In the genomic region with DNA sequence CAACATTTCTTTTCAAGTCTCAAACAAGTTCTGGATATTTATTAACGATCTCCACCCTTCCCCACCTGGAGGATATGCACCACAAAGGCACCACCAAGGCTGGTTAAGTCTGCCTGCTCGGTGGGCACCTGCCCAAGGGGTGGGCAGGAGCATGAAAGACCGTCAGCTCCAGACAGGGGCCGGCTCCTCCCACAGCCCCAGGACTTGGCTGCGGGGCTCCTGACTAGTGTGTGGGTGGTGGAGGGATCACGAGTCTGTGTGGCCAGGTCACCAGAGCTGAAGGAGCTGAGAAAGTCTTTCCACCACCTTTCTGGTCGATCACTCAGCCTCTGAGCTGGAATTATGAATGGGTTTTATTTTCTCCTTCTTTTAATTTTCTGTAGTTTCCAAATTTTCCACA, we compare ENCODE assay signal across 24 cellular contexts. TPM values are rescaled to one million over a fixed set of nuclear protein-coding genes. Genes with fewer than 3 reads are reported as not detected.
DNase-seq lines count a peak whose midpoint lies in the region; ATAC-seq and TF ChIP-seq lines count a peak whose summit lies in the region.
"Had no signal": no experiment of that assay in that cellular context is flagged by ENCODE, and none has a peak within 500 bp of the region (broad histone marks: within the 10 kb centered on the region; RNA-seq: fewer than 3 reads in every experiment).

No MANE protein-coding gene starts in this region.

- peaks cover 100% of the 10 kb centered on the region for H3K79me2 ChIP-seq in SK-N-SH (ENCODE audit: insufficient read depth)

- H3K36me3 Mint-ChIP-seq in activated CD4-positive, alpha-beta T cell treated with anti-CD3 and anti-CD28 coated beads, Interleukin-2, amount 10 ng/mL, durations not matched to agents 7 days and 5 days (ENCODE audit: low read depth), result peaks cover 14% of the 10 kb centered on the region
- peaks cover 6% of the 10 kb centered on the region for H3K36me3 Mint-ChIP-seq in osteocyte (ENCODE audit: unreplicated experiment)
- H3K36me3 Mint-ChIP-seq: natural killer cell treated with Interleukin-12 subunit alpha and Interleukin-12 subunit beta and Interleukin-15 and Interleukin-18, amount 100 ng/mL, for 72 hours had no signal

- CTCF ChIA-PET in activated CD4-positive, alpha-beta T cell treated with anti-CD3 and anti-CD28 coated beads, Interleukin-2, amount 10 ng/mL, durations not matched to agents 7 days and 5 days (lab: Charles Lee), result interaction anchor here (0.6 to 1.8 kb wide), 2 partner anchors 19 to 415 kb away, joined by 4 read pairs; no protein-coding TSS in a partner anchor
- CTCF ChIA-PET in SK-N-SH (lab: Yijun Ruan, JAX), result interaction anchor here (0.6 to 1.3 kb wide), 2 partner anchors 80 to 183 kb away, joined by 3 to 6 read pairs; no protein-coding TSS in a partner anchor

- DNase-seq in activated CD4-positive, alpha-beta T cell treated with anti-CD3 and anti-CD28 coated beads, Interleukin-2, amount 10 ng/mL, durations not matched to agents 7 days and 5 days, result no peak
- no peak for DNase-seq in activated CD4-positive, alpha-beta T cell treated with anti-CD3 and anti-CD28 coated beads, Interleukin-2, amount 50 U/mL, for 4 hours
- DNase-seq in amniotic epithelial cell (ENCODE audit: low read depth) (peak; percentile 20), fibroblast of villous mesenchyme (ENCODE audit: low read depth) (peak; percentile 56), testis (peak; percentile 80), osteocyte (ENCODE audit: extremely low spot score, unreplicated experiment) (no peak), SK-N-SH (no peak)
- DNase-seq: activated CD4-positive, alpha-beta T cell treated with anti-CD3 and anti-CD28 coated beads, Interleukin-2, amount 50 U/mL, for 48 hours; activated naive CD4-positive, alpha-beta T cell treated with Interleukin-2 at 50 U/mL for 16 hours; activated T-cell treated with anti-CD3 and anti-CD28 coated beads, Interleukin-2, amount 50 U/mL, for 1 hour; aorta; cerebellar nuclear complex; H7; MV-4-11; NCI-H2029 treated with DMSO at 0.1 percent for 48 hours; stimulated activated naive CD4-positive, alpha-beta T cell treated with Interleukin-2 at 50 U/mL for 16 hours; upper lobe of left lung had no signal

- H3K27ac ChIP-seq in testis (peak overlapping the region in 1 of 2 donors; percentile 59), SK-N-SH (ENCODE audit: low read depth in 2 of 2, low read length in 1 of 2) (no peak overlapping the region; a peak in 1 of 4 replicates)
- H3K27ac ChIP-seq: 22Rv1, upper lobe of left lung, VCaP had no signal

- no peak for ATAC-seq in GM19324 (IDR thresholded peaks at IDR 0.05; ENCODE audit: low FRiP score, unreplicated experiment)
- ATAC-seq: natural killer cell treated with Interleukin-12 subunit alpha and Interleukin-12 subunit beta and Interleukin-15 and Interleukin-18, amount 100 ng/mL, for 72 hours had no signal

- H3K9me3 ChIP-seq in testis (no peaks in the 10 kb centered on the region), SK-N-SH (no peaks in the 10 kb centered on the region)
- H3K9me3 ChIP-seq: upper lobe of left lung had no signal

- intact Hi-C loops in testis (cut with DNase I; ENCODE audit: low total_unique reads), result no loop called here

- peaks cover 87% of the 10 kb centered on the region for H4K20me1 ChIP-seq in SK-N-SH (ENCODE audit: insufficient read depth)

- H3K9me3 Mint-ChIP-seq in activated CD4-positive, alpha-beta T cell treated with anti-CD3 and anti-CD28 coated beads, Interleukin-2, amount 10 ng/mL, durations not matched to agents 7 days and 5 days, result no peaks in the 10 kb centered on the region
- H3K9me3 Mint-ChIP-seq in osteocyte (ENCODE audit: unreplicated experiment), result no peaks in the 10 kb centered on the region
- H3K9me3 Mint-ChIP-seq: mesothelial cell of epicardium; natural killer cell treated with Interleukin-12 subunit alpha and Interleukin-12 subunit beta and Interleukin-15 and Interleukin-18, amount 100 ng/mL, for 72 hours; T-helper 1 cell treated with Interleukin-12 subunit alpha and Interleukin-12 subunit beta and Interleukin-4 antibody, amounts not matched to agents 30 μg/mL and 1 μg/mL, for 36 hours had no signal

- WGBS in testis, 2 donors, result 28 to 31% methylated on average over 5 to 7 of the region's 7 CpGs
- WGBS in SK-N-SH (ENCODE audit: low lambda C conversion rate), result 69% methylated on average over 7 of the region's 7 CpGs

- POLR2A ChIA-PET in activated CD4-positive, alpha-beta T cell treated with anti-CD3 and anti-CD28 coated beads, Interleukin-2, amount 10 ng/mL, durations not matched to agents 7 days and 5 days (lab: Charles Lee), result no interaction called here
- POLR2A ChIA-PET in SK-N-SH (lab: Yijun Ruan, JAX), result interaction anchor here (0.6 kb wide), 1 partner anchor 545 kb away, joined by 3 read pairs; no protein-coding TSS in a partner anchor

- peaks cover 23% of the 10 kb centered on the region for H3F3A ChIP-seq in SK-N-SH (replicated peaks; ENCODE audit: insufficient read depth)

- no peak for TF ChIP-seq POLR2A in testis (IDR thresholded peaks at IDR 0.05)

- TF ChIP-seq RAD21 in SK-N-SH (IDR thresholded peaks at IDR 0.05; ENCODE audit: low read length), result no peak

- TF ChIP-seq CTCF in fibroblast of villous mesenchyme (IDR thresholded peaks at IDR 0.05; ENCODE audit: insufficient read depth, low read depth, low read length), result no peak
- TF ChIP-seq CTCF in testis (IDR thresholded peaks at IDR 0.05), result no peak
- TF ChIP-seq CTCF in osteocyte (IDR thresholded peaks at IDR 0.05), result no peak
- TF ChIP-seq CTCF in SK-N-SH (IDR thresholded peaks at IDR 0.05), result no peak

- no peak overlapping the region for H2AFZ ChIP-seq in SK-N-SH (ENCODE audit: low read depth)

- H3K27me3 ChIP-seq in testis (no peaks in the 10 kb centered on the region), SK-N-SH (ENCODE audit: insufficient read depth) (no peaks in the 10 kb centered on the region)
- H3K27me3 ChIP-seq: upper lobe of left lung had no signal

- no peak overlapping the region for H3K4me3 Mint-ChIP-seq in activated CD4-positive, alpha-beta T cell treated with anti-CD3 and anti-CD28 coated beads, Interleukin-2, amount 10 ng/mL, durations not matched to agents 7 days and 5 days
- no peak overlapping the region for H3K4me3 Mint-ChIP-seq in osteocyte (ENCODE audit: unreplicated experiment)
- H3K4me3 Mint-ChIP-seq: B cell; mesothelial cell of epicardium; natural killer cell treated with Interleukin-12 subunit alpha and Interleukin-12 subunit beta and Interleukin-15 and Interleukin-18, amount 100 ng/mL, for 72 hours; T-helper 1 cell treated with Interleukin-12 subunit alpha and Interleukin-12 subunit beta and Interleukin-4 antibody, amounts not matched to agents 30 μg/mL and 1 μg/mL, for 36 hours had no signal

- no peaks in the 10 kb centered on the region for H3K27me3 Mint-ChIP-seq in activated CD4-positive, alpha-beta T cell treated with anti-CD3 and anti-CD28 coated beads, Interleukin-2, amount 10 ng/mL, durations not matched to agents 7 days and 5 days
- H3K27me3 Mint-ChIP-seq in osteocyte (ENCODE audit: unreplicated experiment), result no peaks in the 10 kb centered on the region
- H3K27me3 Mint-ChIP-seq: B cell; natural killer cell treated with Interleukin-12 subunit alpha and Interleukin-12 subunit beta and Interleukin-15 and Interleukin-18, amount 100 ng/mL, for 72 hours had no signal

- H3K4me1 ChIP-seq in testis (peaks cover 23% of the 10 kb centered on the region), SK-N-SH (ENCODE audit: control insufficient read depth in 1 of 2, insufficient read depth in 2 of 2, low read depth in 1 of 2, low read length in 1 of 2) (peaks cover 16 to 34% of the 10 kb centered on the region in 2 experiments; a peak in 2 of 4 replicates)
- H3K4me1 ChIP-seq: upper lobe of left lung had no signal

- H3K36me3 ChIP-seq in testis (ENCODE audit: low read depth, missing control alignments) (no peaks in the 10 kb centered on the region), SK-N-SH (replicated peaks in 1 of 2; ENCODE audit: control insufficient read depth in 1 of 2, insufficient read depth in 2 of 2, low read length in 1 of 2) (peaks cover 4 to 8% of the 10 kb centered on the region in 2 experiments)
- H3K36me3 ChIP-seq: upper lobe of left lung had no signal

- peak overlapping the region; percentile 27 for H3K27ac Mint-ChIP-seq in activated CD4-positive, alpha-beta T cell treated with anti-CD3 and anti-CD28 coated beads, Interleukin-2, amount 10 ng/mL, durations not matched to agents 7 days and 5 days
- no peak overlapping the region for H3K27ac Mint-ChIP-seq in osteocyte (ENCODE audit: unreplicated experiment)
- H3K27ac Mint-ChIP-seq: B cell; mesothelial cell of epicardium; natural killer cell treated with Interleukin-12 subunit alpha and Interleukin-12 subunit beta and Interleukin-15 and Interleukin-18, amount 100 ng/mL, for 72 hours had no signal

- no peaks in the 10 kb centered on the region for H3K9me2 ChIP-seq in SK-N-SH

- H3K4me1 Mint-ChIP-seq in activated CD4-positive, alpha-beta T cell treated with anti-CD3 and anti-CD28 coated beads, Interleukin-2, amount 10 ng/mL, durations not matched to agents 7 days and 5 days, result peaks cover 56% of the 10 kb centered on the region
- peaks cover 86% of the 10 kb centered on the region for H3K4me1 Mint-ChIP-seq in osteocyte (ENCODE audit: unreplicated experiment)
- H3K4me1 Mint-ChIP-seq: mesothelial cell of epicardium had no signal

- H3K4me2 ChIP-seq in SK-N-SH, result no peak overlapping the region

- H3K4me3 ChIP-seq in fibroblast of villous mesenchyme (ENCODE audit: low read depth, low read length) (no peak overlapping the region), testis (no peak overlapping the region), SK-N-SH (ENCODE audit: low read depth in 2 of 2, low read length in 1 of 2) (no peak overlapping the region)
- H3K4me3 ChIP-seq: upper lobe of left lung had no signal

- no peak for TF ChIP-seq EP300 in SK-N-SH (IDR thresholded peaks at IDR 0.05; ENCODE audit: borderline replicate concordance in 1 of 2, low read depth in 1 of 2, low read length in 1 of 2)

- H3K9ac ChIP-seq in SK-N-SH, result no peak overlapping the region

TF ChIP-seq in SK-N-SH, 30 proteins besides CTCF, POLR2A, EP300 and RAD21 (continues in another document):
- TF ChIP-seq GATA2 (CRISPR knock-in tag; IDR thresholded peaks at IDR 0.05), result no peak

RNA-seq across cellular contexts. Expression of a gene that starts 7.8 kb away (rescaled TPM):
- 10 to 100 TPM; 64.5 to 77.5 TPM for total RNA-seq in activated CD4-positive, alpha-beta T cell treated with anti-CD3 and anti-CD28 coated beads, Interleukin-2, amount 10 ng/mL, durations not matched to agents 7 days and 5 days
- total RNA-seq in fibroblast of villous mesenchyme (27.7 and 28.1 TPM in 2 replicates), testis (10 to 100 TPM; 21.4 to 35.7 TPM), osteocyte (84.0 and 88.7 TPM in 2 replicates)
- polyA plus RNA-seq in testis (ENCODE audit: insufficient read depth, low read depth, low replicate concordance) (27.0 TPM), SK-N-SH (2012; rRNA removed) (9.3 and 14.0 TPM in 2 replicates)
- 9.1 and 11.8 TPM in 2 replicates for polyA plus RNA-seq in SK-N-SH (2012; cell fraction: cytosol; rRNA removed)
- polyA plus RNA-seq in SK-N-SH (2012; cell fraction: nucleus; rRNA removed), result 15.4 and 20.8 TPM in 2 replicates

Comparison
In these comparisons a context has a peak if more than half of its experiments do, and no peak if none do; other contexts are left out.
1. DNase-seq: peak in amniotic epithelial cell (single experiment), fibroblast of villous mesenchyme (single experiment) and testis (single experiment); none in activated CD4-positive, alpha-beta T cell treated with anti-CD3 and anti-CD28 coated beads, Interleukin-2, amount 10 ng/mL, durations not matched to agents 7 days and 5 days (single experiment), activated CD4-positive, alpha-beta T cell treated with anti-CD3 and anti-CD28 coated beads, Interleukin-2, amount 50 U/mL, for 4 hours (0 of 2), osteocyte (single experiment) and SK-N-SH (single experiment).